In genomic region chr19:10356431-10356830, GRCh38 we compare ENCODE assay signal across 31 cellular contexts.
"Had no signal": no experiment of that assay in that cellular context is flagged by ENCODE, and none has a peak within 500 bp of the region (broad histone marks: within the 10 kb centered on the region; RNA-seq: fewer than 3 reads in every experiment).

No MANE protein-coding gene starts in this region.

- H2AFZ ChIP-seq: parathyroid adenoma had no signal

- DNase-seq: dermis blood vessel endothelial cell; effector memory CD4-positive, alpha-beta T cell; foreskin keratinocyte; heart right ventricle; hypothalamus; immature natural killer cell; islet precursor cell; kidney glomerular epithelial cell; left ventricle myocardium superior; lower lobe of right lung; mucosa of descending colon; naive B cell; nephron progenitor cell; stimulated activated CD4-positive, alpha-beta T cell treated with anti-CD3 and anti-CD28 coated beads, Interleukin-12 subunit alpha, Interleukin-12 subunit beta, amount 100 ng/mL, for 4 hours; stimulated activated CD4-positive, alpha-beta T cell treated with anti-CD3 and anti-CD28 coated beads, Interleukin-1b, Interleukin-23, amount 100 ng/mL, for 48 hours; stimulated activated CD4-positive, alpha-beta T cell treated with anti-CD3 and anti-CD28 coated beads, Interleukin-4, amount 100 ng/mL, for 1 hour; stimulated activated naive CD8-positive, alpha-beta T cell treated with anti-CD3 and anti-CD28 coated beads, Interleukin-15, Interleukin-2, amounts not matched to agents 100 U/mL and 50 U/mL, for 24 hours; substantia nigra; testis; tibial artery had no signal

- H3K27me3 ChIP-seq: esophagus muscularis mucosa, foreskin keratinocyte, gastroesophageal sphincter, heart right ventricle, right atrium auricular region, testis, tibial artery had no signal

- H3K4me3 ChIP-seq: coronary artery, esophagus muscularis mucosa, gastroesophageal sphincter, heart right ventricle, lower lobe of right lung, mucosa of descending colon, right atrium auricular region, smooth muscle cell, testis, tibial artery had no signal

- H3K27ac ChIP-seq: coronary artery, esophagus muscularis mucosa, foreskin keratinocyte, gastroesophageal sphincter, heart right ventricle, lower lobe of right lung, parathyroid adenoma, right atrium auricular region, testis, tibial artery had no signal

- H3K4me2 ChIP-seq: smooth muscle cell had no signal

- H3K4me1 Mint-ChIP-seq: central memory CD8-positive, alpha-beta T cell; immature natural killer cell; stimulated activated memory B cell treated with anti-CD40 and anti-IgM and Interleukin-4, amounts not matched to agents 10 μg/mL and 1 μg/mL and 100 μg/mL, for 72 hours had no signal

- H3K9me3 ChIP-seq: esophagus muscularis mucosa, gastroesophageal sphincter, heart right ventricle, lower lobe of right lung, mucosa of descending colon, right atrium auricular region, testis, tibial artery had no signal

- H3K4me3 Mint-ChIP-seq: central memory CD8-positive, alpha-beta T cell; immature natural killer cell; naive B cell; nephron progenitor cell; stimulated activated memory B cell treated with anti-CD40 and anti-IgM and Interleukin-4, amounts not matched to agents 10 μg/mL and 1 μg/mL and 100 μg/mL, for 72 hours; type B pancreatic cell had no signal

- H3K9me3 Mint-ChIP-seq: central memory CD8-positive, alpha-beta T cell; immature natural killer cell; naive B cell; nephron progenitor cell; stimulated activated memory B cell treated with anti-CD40 and anti-IgM and Interleukin-4, amounts not matched to agents 10 μg/mL and 1 μg/mL and 100 μg/mL, for 72 hours; type B pancreatic cell had no signal

- H3K9ac ChIP-seq: parathyroid adenoma had no signal

- H3K4me1 ChIP-seq: foreskin keratinocyte, lower lobe of right lung, parathyroid adenoma had no signal

- ATAC-seq: foreskin keratinocyte; gastroesophageal sphincter; heart right ventricle; left ventricle myocardium superior; lower lobe of right lung; mucosa of descending colon; sciatic nerve; stimulated activated memory B cell treated with anti-CD40 and anti-IgM and Interleukin-4, amounts not matched to agents 10 μg/mL and 1 μg/mL and 100 μg/mL, for 72 hours; stimulated activated naive CD8-positive, alpha-beta T cell treated with anti-CD3 and anti-CD28 coated beads, Interleukin-15, Interleukin-2, amounts not matched to agents 100 U/mL and 50 U/mL, for 24 hours had no signal

- H3K27ac Mint-ChIP-seq: nephron progenitor cell; progenitor cell of endocrine pancreas; stimulated activated memory B cell treated with anti-CD40 and anti-IgM and Interleukin-4, amounts not matched to agents 10 μg/mL and 1 μg/mL and 100 μg/mL, for 72 hours; type B pancreatic cell had no signal
